ENCODE assay signal across 8 cellular contexts in the genomic region with DNA sequence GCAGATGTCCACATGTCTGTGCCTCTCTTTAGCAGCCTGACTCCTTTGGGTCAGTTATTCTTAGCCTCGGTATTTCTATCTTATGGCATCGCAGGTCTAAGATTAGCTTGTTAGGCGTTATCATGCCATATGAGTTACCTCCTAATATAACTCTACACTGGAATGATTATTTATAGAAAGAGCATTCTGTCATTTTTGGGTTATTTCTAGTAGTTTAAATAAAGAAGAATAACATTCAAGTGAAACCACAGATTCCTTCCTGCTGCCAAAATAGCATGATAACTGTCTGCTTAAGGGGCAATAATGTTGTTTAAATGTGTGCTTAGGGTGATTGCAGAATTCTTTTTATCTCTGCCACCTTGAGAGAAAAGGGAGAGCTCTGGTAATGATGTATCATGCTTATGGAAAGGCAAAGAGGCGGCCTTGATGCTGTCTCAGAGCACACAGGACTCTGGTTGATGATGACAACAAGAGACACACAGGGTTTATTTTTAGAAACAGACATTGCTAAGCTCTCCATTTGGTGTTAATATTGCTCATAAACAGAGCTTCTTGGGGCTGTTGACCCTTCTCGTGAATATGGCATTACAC. TPM values are rescaled to one million over a fixed set of nuclear protein-coding genes. Genes with fewer than 3 reads are reported as not detected.
DNase-seq lines count a peak whose midpoint lies in the region; ATAC-seq and TF ChIP-seq lines count a peak whose summit lies in the region.

No MANE protein-coding gene starts in this region.

- peaks cover 9% of the 10 kb centered on the region for H3K79me2 ChIP-seq in neural cell (replicated peaks; ENCODE audit: insufficient read depth, low read length)

- no peaks in the 10 kb centered on the region for H4K20me1 ChIP-seq in neural cell (ENCODE audit: insufficient read depth)

- no peaks in the 10 kb centered on the region for H3F3A ChIP-seq in neural cell (ENCODE audit: insufficient read depth, low read length, poor library complexity, severe bottlenecking)

- no peak overlapping the region for H3K4me2 ChIP-seq in neural cell (ENCODE audit: low read length)

- TF ChIP-seq EP300 in neural cell (conservative IDR thresholded peaks at IDR 0.05; ENCODE audit: poor library complexity, severe bottlenecking): peak; percentile 13

- H2AFZ ChIP-seq in neural cell (ENCODE audit: low read depth, low read length): no peak overlapping the region

- no peaks in the 10 kb centered on the region for H3K9me2 ChIP-seq in neural cell (ENCODE audit: insufficient read depth, low read length)

- H3K27me3 ChIP-seq in SJSA1 (replicated peaks) (no peaks in the 10 kb centered on the region), neural cell (ENCODE audit: insufficient read depth, low read depth, low read length) (no peaks in the 10 kb centered on the region)

- ATAC-seq in GM18520 (IDR thresholded peaks at IDR 0.05; ENCODE audit: unreplicated experiment) (peak; percentile 49), HG02798 (IDR thresholded peaks at IDR 0.05; ENCODE audit: poor library complexity, unreplicated experiment) (peak; percentile 59)

- no peaks in the 10 kb centered on the region for H3K9me3 ChIP-seq in SJSA1 (replicated peaks)
- no peaks in the 10 kb centered on the region for H3K9me3 ChIP-seq in neural cell (ENCODE audit: low read length)

- DNase-seq in SJSA1 (ENCODE audit: low read depth in 1 of 2, low spot score in 2 of 2) (peak; percentile 59 to 79), LoVo (ENCODE audit: low spot score) (no peak), NCI-H146 treated with DMSO at 0.1 percent for 48 hours (lab: John Stamatoyannopoulos, UW; ENCODE audit: unreplicated experiment) (no peak)
- no peak for DNase-seq in activated effector memory CD4-positive, alpha-beta T cell treated with anti-CD3 and anti-CD28 coated beads, Interleukin-2, amount 50 U/mL, for 16 hours
- no peak for DNase-seq in stimulated activated CD4-positive, alpha-beta T cell treated with anti-CD3 and anti-CD28 coated beads, Interleukin-1b, Interleukin-23, amount 100 ng/mL, for 48 hours

- no peak for TF ChIP-seq CTCF in neural cell (IDR thresholded peaks at IDR 0.05; ENCODE audit: poor library complexity, severe bottlenecking)

- H3K36me3 ChIP-seq in SJSA1: no peaks in the 10 kb centered on the region
- H3K36me3 ChIP-seq in neural cell (ENCODE audit: insufficient read depth, low read length): no peaks in the 10 kb centered on the region

- H3K4me3 ChIP-seq in SJSA1 (no peak overlapping the region), neural cell (ENCODE audit: low read length) (peak overlapping the region; percentile 32)

- peaks cover 40% of the 10 kb centered on the region for H3K4me1 ChIP-seq in SJSA1 (replicated peaks)

- H3K27ac ChIP-seq in SJSA1 (peak overlapping the region; percentile 76), neural cell (ENCODE audit: low read length) (peak overlapping the region; percentile 61)

- H3K9ac ChIP-seq in neural cell (ENCODE audit: low read length): no peak overlapping the region

- no peak for TF ChIP-seq RAD21 in neural cell (conservative IDR thresholded peaks at IDR 0.05)

TF ChIP-seq in neural cell, 6 proteins besides CTCF, POLR2A, EP300 and RAD21:
- peak; percentile 26 for TF ChIP-seq REST (IDR thresholded peaks at IDR 0.05; ENCODE audit: borderline replicate concordance)
- TF ChIP-seq MXI1 (conservative IDR thresholded peaks at IDR 0.05; ENCODE audit: poor library complexity, severe bottlenecking): no peak
- TF ChIP-seq POLR2AphosphoS5 (IDR thresholded peaks at IDR 0.05): peak; percentile 56

RNA-seq across cellular contexts. Expression of gene HDAC9, which starts 10.4 kb away (rescaled TPM):
- total RNA-seq in SJSA1 (2014; rRNA removed; shearing (Covaris generic)): 63.3 and 79.1 TPM in 2 replicates
- polyA plus RNA-seq in neural cell: 15.9 and 16.6 TPM in 2 replicates
- polyA minus RNA-seq in neural cell: 59.2 and 61.1 TPM in 2 replicates

Comparison
In these comparisons a context has a peak if more than half of its experiments do, and no peak if none do; other contexts are left out.
1. DNase-seq: peak in SJSA1 (2 of 2); none in activated effector memory CD4-positive, alpha-beta T cell treated with anti-CD3 and anti-CD28 coated beads, Interleukin-2, amount 50 U/mL, for 16 hours (single experiment), LoVo (single experiment), stimulated activated CD4-positive, alpha-beta T cell treated with anti-CD3 and anti-CD28 coated beads, Interleukin-1b, Interleukin-23, amount 100 ng/mL, for 48 hours (single experiment) and NCI-H146 treated with DMSO at 0.1 percent for 48 hours (single experiment).